ENCODE assay signal across 15 cellular contexts in the genomic region with DNA sequence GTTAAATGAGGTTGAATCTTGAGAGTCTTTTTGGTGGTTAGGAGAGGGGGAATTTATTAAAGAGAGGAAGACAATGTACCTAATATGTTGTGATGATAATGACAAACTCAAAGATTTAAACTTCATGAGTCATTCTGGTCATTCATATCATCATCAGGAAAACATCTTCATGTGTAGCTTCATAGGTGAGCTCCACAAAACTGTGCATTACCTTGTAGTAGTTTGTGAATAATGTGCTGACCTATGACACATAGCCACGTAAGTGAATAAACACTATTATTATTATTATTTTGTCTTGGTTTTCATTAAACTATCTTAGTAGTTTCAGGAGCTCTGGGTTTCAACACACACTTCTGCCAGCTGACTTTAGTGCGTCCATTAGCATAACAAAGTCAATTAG. TPM values are rescaled to one million over a fixed set of nuclear protein-coding genes. Genes with fewer than 3 reads are reported as not detected.
DNase-seq lines count a peak whose midpoint lies in the region; ATAC-seq and TF ChIP-seq lines count a peak whose summit lies in the region.
"Had no signal": no experiment of that assay in that cellular context is flagged by ENCODE, and none has a peak within 500 bp of the region (broad histone marks: within the 10 kb centered on the region; RNA-seq: fewer than 3 reads in every experiment).

No MANE protein-coding gene starts in this region.

- H3K4me1 ChIP-seq in GM23248 (ENCODE audit: insufficient read depth) (peaks cover 30% of the 10 kb centered on the region), adipocyte (ENCODE audit: control insufficient read depth, insufficient read depth, low read length) (peaks cover 34% of the 10 kb centered on the region), foreskin keratinocyte (peaks cover 9% of the 10 kb centered on the region), neural progenitor cell (peaks cover 32% of the 10 kb centered on the region)

- no peaks in the 10 kb centered on the region for H4K20me1 ChIP-seq in GM23248 (ENCODE audit: insufficient read depth)
- no peaks in the 10 kb centered on the region for H4K20me1 ChIP-seq in neural progenitor cell (ENCODE audit: low read depth)

- H3K79me2 ChIP-seq in GM23248 (ENCODE audit: insufficient read depth) (peaks cover 12% of the 10 kb centered on the region), neural progenitor cell (ENCODE audit: low read depth) (peaks cover 21% of the 10 kb centered on the region)

- H3K4me3 Mint-ChIP-seq in neural progenitor cell (peak overlapping the region; percentile 98), immature natural killer cell (no peak overlapping the region)
- H3K4me3 Mint-ChIP-seq: activated CD8-positive, alpha-beta memory T cell treated with anti-CD3 and anti-CD28 coated beads, Interleukin-2, amount 10 ng/mL, durations not matched to agents 7 days and 5 days; effector memory CD8-positive, alpha-beta T cell; naive thymus-derived CD8-positive, alpha-beta T cell; stimulated activated naive B cell treated with anti-CD40 and anti-IgM and Interleukin-4, amounts not matched to agents 10 μg/mL and 1 μg/mL and 100 μg/mL, for 72 hours had no signal

- H3K4me1 Mint-ChIP-seq in neural progenitor cell: peaks cover 45% of the 10 kb centered on the region
- no peaks in the 10 kb centered on the region for H3K4me1 Mint-ChIP-seq in immature natural killer cell
- H3K4me1 Mint-ChIP-seq: activated CD8-positive, alpha-beta memory T cell treated with anti-CD3 and anti-CD28 coated beads, Interleukin-2, amount 10 ng/mL, durations not matched to agents 7 days and 5 days had no signal

- 0 out of 2 replicates have a peak overlapping the region, but pooled peaks have one; percentile 95 for H2AFZ ChIP-seq in GM23248
- peak overlapping the region; percentile 18 for H2AFZ ChIP-seq in neural progenitor cell (replicated peaks)

- H3K9me3 ChIP-seq in GM23248 (ENCODE audit: low read depth) (no peaks in the 10 kb centered on the region), adipocyte (ENCODE audit: control insufficient read depth, low read length) (no peaks in the 10 kb centered on the region), neural progenitor cell (ENCODE audit: low read depth) (no peaks in the 10 kb centered on the region)

- no peak overlapping the region for H3K9ac ChIP-seq in GM23248
- H3K9ac ChIP-seq in adipocyte (ENCODE audit: low read length): peak overlapping the region; percentile 92
- no peak overlapping the region for H3K9ac ChIP-seq in neural progenitor cell

- H3F3A ChIP-seq in GM23248 (ENCODE audit: insufficient read depth) (peaks cover 31% of the 10 kb centered on the region), neural progenitor cell (ENCODE audit: low read depth) (peaks cover 26% of the 10 kb centered on the region)

- peak overlapping the region; percentile 84 for H3K27ac Mint-ChIP-seq in neural progenitor cell
- H3K27ac Mint-ChIP-seq in immature natural killer cell: no peak overlapping the region
- H3K27ac Mint-ChIP-seq: activated CD8-positive, alpha-beta memory T cell treated with anti-CD3 and anti-CD28 coated beads, Interleukin-2, amount 10 ng/mL, durations not matched to agents 7 days and 5 days; effector memory CD8-positive, alpha-beta T cell; naive thymus-derived CD8-positive, alpha-beta T cell; stimulated activated naive B cell treated with anti-CD40 and anti-IgM and Interleukin-4, amounts not matched to agents 10 μg/mL and 1 μg/mL and 100 μg/mL, for 72 hours had no signal

- in situ Hi-C loops in GM23248 (cut with MboI): loop anchor here (25.0 kb wide), 1 partner anchor 1137 kb away; no protein-coding TSS in a partner anchor

- no peaks in the 10 kb centered on the region for H3K36me3 ChIP-seq in GM23248 (ENCODE audit: low read depth)
- no peaks in the 10 kb centered on the region for H3K36me3 ChIP-seq in adipocyte (ENCODE audit: control insufficient read depth, insufficient read depth, low read length, severe bottlenecking)
- H3K36me3 ChIP-seq in neural progenitor cell: no peaks in the 10 kb centered on the region

- H3K36me3 Mint-ChIP-seq in neural progenitor cell (peaks cover 5% of the 10 kb centered on the region), immature natural killer cell (peaks cover 0 to 8% (median 3%) of the 10 kb centered on the region in 3 donors)
- H3K36me3 Mint-ChIP-seq: stimulated activated naive B cell treated with anti-CD40 and anti-IgM and Interleukin-4, amounts not matched to agents 10 μg/mL and 1 μg/mL and 100 μg/mL, for 72 hours had no signal

- peak; percentile 7 for ATAC-seq in foreskin keratinocyte
- ATAC-seq: activated CD8-positive, alpha-beta memory T cell treated with anti-CD3 and anti-CD28 coated beads, Interleukin-2, amount 10 ng/mL, durations not matched to agents 7 days and 5 days; effector memory CD8-positive, alpha-beta T cell; left colon; naive thymus-derived CD8-positive, alpha-beta T cell; stimulated activated naive B cell treated with anti-CD40 and anti-IgM and Interleukin-4, amounts not matched to agents 10 μg/mL and 1 μg/mL and 100 μg/mL, for 72 hours had no signal

- TF ChIP-seq CTCF in foreskin keratinocyte (conservative IDR thresholded peaks at IDR 0.05): no peak
- TF ChIP-seq CTCF in neural progenitor cell (IDR thresholded peaks at IDR 0.05): no peak

- no peak overlapping the region for H3K4me2 ChIP-seq in GM23248 (ENCODE audit: unreplicated experiment)
- H3K4me2 ChIP-seq in neural progenitor cell: peak overlapping the region; percentile 81

- H3K9me3 Mint-ChIP-seq in neural progenitor cell: peaks cover 2% of the 10 kb centered on the region
- H3K9me3 Mint-ChIP-seq in immature natural killer cell: peaks cover 2 to 39% (median 13%) of the 10 kb centered on the region in 6 donors

- H3K4me3 ChIP-seq in GM23248 (peak overlapping the region; percentile 83; the same call in 1 of the 2 replicates), adipocyte (ENCODE audit: low read length) (peak overlapping the region; percentile 97), neural progenitor cell (peak overlapping the region; percentile 74)

- H3K27me3 ChIP-seq in GM23248 (replicated peaks; ENCODE audit: insufficient read depth) (no peaks in the 10 kb centered on the region), adipocyte (replicated peaks; ENCODE audit: control insufficient read depth, insufficient read depth, low read length) (no peaks in the 10 kb centered on the region), foreskin keratinocyte (peaks cover 20% of the 10 kb centered on the region), neural progenitor cell (no peaks in the 10 kb centered on the region)

- WGBS in GM23248 (ENCODE audit: low coverage in 1 of 2, low lambda C conversion rate in 2 of 2, missing lambda C conversion rate in 2 of 2), 2 experiments: 88 to 96% methylated on average over 2 of the region's 2 CpGs

- peak; percentile 17 for DNase-seq in GM23248
- DNase-seq in adipocyte (ENCODE audit: low read depth): no peak
- peak in 1 of 2 donors; percentile 70 for DNase-seq in foreskin keratinocyte
- no peak for DNase-seq in neural progenitor cell (ENCODE audit: low spot score)
- DNase-seq in NCI-H345 treated with DMSO at 0.1 percent for 48 hours (lab: John Stamatoyannopoulos, UW; ENCODE audit: unreplicated experiment): no peak
- no peak for DNase-seq in EL
- DNase-seq in immature natural killer cell: no peak
- no peak for DNase-seq in SHP77 treated with DMSO at 0.1 percent for 48 hours (lab: John Stamatoyannopoulos, UW)
- DNase-seq: activated CD8-positive, alpha-beta memory T cell treated with anti-CD3 and anti-CD28 coated beads, Interleukin-2, amount 10 ng/mL, durations not matched to agents 7 days and 5 days; activated gamma-delta T cell treated with Interleukin-2 at 50 U/mL for 16 hours; effector memory CD8-positive, alpha-beta T cell; left colon; naive thymus-derived CD8-positive, alpha-beta T cell; NCI-H1105; stimulated activated naive B cell treated with anti-CD40 and anti-IgM and Interleukin-4, amounts not matched to agents 10 μg/mL and 1 μg/mL and 100 μg/mL, for 72 hours had no signal

- H3K27ac ChIP-seq in GM23248: no peak overlapping the region
- H3K27ac ChIP-seq in foreskin keratinocyte: no peak overlapping the region
- no peak overlapping the region for H3K27ac ChIP-seq in neural progenitor cell

- H3K27me3 Mint-ChIP-seq in neural progenitor cell (ENCODE audit: insufficient read depth, low read depth) (peaks cover 2% of the 10 kb centered on the region), immature natural killer cell (ENCODE audit: low read depth in 3 of 3) (peaks cover 6 to 12% (median 11%) of the 10 kb centered on the region in 3 donors)

- no peaks in the 10 kb centered on the region for H3K9me2 ChIP-seq in GM23248 (ENCODE audit: insufficient read depth)

RNA-seq across cellular contexts. Expression of gene GPC6, which starts 1.0 kb away (rescaled TPM):
- total RNA-seq in GM23248 (2014; rRNA removed; shearing (Covaris generic)): 20.8 and 22.6 TPM in 2 replicates
- polyA plus RNA-seq in GM23248 (2016; fragmentation: Nextera tagmentation; extraction: Ambion mirVana): 13.8 and 14.4 TPM in 2 replicates
- 1.0 and 1.1 TPM in 2 replicates for total RNA-seq in foreskin keratinocyte
- 0.13 and 0.23 TPM in 2 replicates for polyA plus RNA-seq in foreskin keratinocyte
- 34.7 and 42.9 TPM in 2 replicates for total RNA-seq in neural progenitor cell (ENCODE audit: low replicate concordance)
- not detected for polyA plus RNA-seq in immature natural killer cell
- total RNA-seq: activated CD8-positive, alpha-beta memory T cell treated with anti-CD3 and anti-CD28 coated beads, Interleukin-2, amount 10 ng/mL, durations not matched to agents 7 days and 5 days; naive thymus-derived CD8-positive, alpha-beta T cell had no signal
- polyA plus RNA-seq: naive thymus-derived CD8-positive, alpha-beta T cell had no signal

Comparison
In these comparisons a context has a peak if more than half of its experiments do, and no peak if none do; other contexts are left out.
1. RNA of gene GPC6, which starts 1.0 kb away (total RNA-seq): 34.7 to 42.9 TPM in neural progenitor cell and 20.8 to 22.6 TPM in GM23248; 1.0 to 1.1 TPM in foreskin keratinocyte; every median in the first group is over 10 times any median in the second.
2. Peak in every context shown above with its lines, with median percentiles within 50 percentile points of each other: H3K4me3 ChIP-seq.